Comparison of ENCODE assay signal across 26 cellular contexts in genomic region chr10:125775491-125776106, GRCh38. TPM values are rescaled to one million over a fixed set of nuclear protein-coding genes. Genes with fewer than 3 reads are reported as not detected.
"Had no signal": no experiment of that assay in that cellular context is flagged by ENCODE, and none has a peak within 500 bp of the region (broad histone marks: within the 10 kb centered on the region; RNA-seq: fewer than 3 reads in every experiment).

A gene with protein sequence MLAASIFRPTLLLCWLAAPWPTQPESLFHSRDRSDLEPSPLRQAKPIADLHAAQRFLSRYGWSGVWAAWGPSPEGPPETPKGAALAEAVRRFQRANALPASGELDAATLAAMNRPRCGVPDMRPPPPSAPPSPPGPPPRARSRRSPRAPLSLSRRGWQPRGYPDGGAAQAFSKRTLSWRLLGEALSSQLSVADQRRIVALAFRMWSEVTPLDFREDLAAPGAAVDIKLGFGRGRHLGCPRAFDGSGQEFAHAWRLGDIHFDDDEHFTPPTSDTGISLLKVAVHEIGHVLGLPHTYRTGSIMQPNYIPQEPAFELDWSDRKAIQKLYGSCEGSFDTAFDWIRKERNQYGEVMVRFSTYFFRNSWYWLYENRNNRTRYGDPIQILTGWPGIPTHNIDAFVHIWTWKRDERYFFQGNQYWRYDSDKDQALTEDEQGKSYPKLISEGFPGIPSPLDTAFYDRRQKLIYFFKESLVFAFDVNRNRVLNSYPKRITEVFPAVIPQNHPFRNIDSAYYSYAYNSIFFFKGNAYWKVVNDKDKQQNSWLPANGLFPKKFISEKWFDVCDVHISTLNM (minus strand): TSS chr10:125775821. CDS start chr10:125775821, 0 bp downstream.

- H3K36me3 ChIP-seq: ovary, thyroid gland had no signal

- H3K9me3 Mint-ChIP-seq: activated CD4-positive, alpha-beta memory T cell treated with anti-CD3 and anti-CD28 coated beads, Interleukin-2, amount 10 ng/mL, durations not matched to agents 7 days and 5 days; activated CD4-positive, alpha-beta T cell treated with anti-CD3 and anti-CD28 coated beads, Interleukin-2, amount 10 ng/mL, durations not matched to agents 24 days and 14 days; activated naive CD4-positive, alpha-beta T cell treated with anti-CD3 and anti-CD28 coated beads, Interleukin-2, amount 50 U/mL, for 24 hours; activated T-helper 1 cell treated with anti-CD3 and anti-CD28 coated beads, Interleukin-12 subunit alpha, Interleukin-12 subunit beta, Interleukin-2, Interleukin-4 antibody, amounts not matched to agents 30 ng/mL and 10 ng/mL and 1 ng/mL, durations not matched to agents 14 hours and 24 hours and 36 hours; stimulated activated naive CD8-positive, alpha-beta T cell treated with anti-CD3 and anti-CD28 coated beads, Interleukin-15, Interleukin-2, amounts not matched to agents 100 ng/mL and 50 ng/mL, for 24 hours had no signal

- H3K4me3 ChIP-seq: ovary, thyroid gland had no signal

- H3K27me3 Mint-ChIP-seq: activated CD4-positive, alpha-beta T cell treated with anti-CD3 and anti-CD28 coated beads, Interleukin-2, amount 10 ng/mL, durations not matched to agents 24 days and 14 days; brain; stimulated activated naive CD8-positive, alpha-beta T cell treated with anti-CD3 and anti-CD28 coated beads, Interleukin-15, Interleukin-2, amounts not matched to agents 100 ng/mL and 50 ng/mL, for 24 hours had no signal

- ATAC-seq: activated CD4-positive, CD25-positive, alpha-beta regulatory T cell treated with anti-CD3 and anti-CD28 coated beads, Interleukin-2, amount 50 U/mL, for 24 hours; esophagus mucosa; left cardiac atrium; right cardiac atrium had no signal

- H3K27ac Mint-ChIP-seq: activated CD4-positive, alpha-beta memory T cell treated with anti-CD3 and anti-CD28 coated beads, Interleukin-2, amount 10 ng/mL, durations not matched to agents 7 days and 5 days; activated CD4-positive, alpha-beta T cell treated with anti-CD3 and anti-CD28 coated beads, Interleukin-2, amount 10 ng/mL, durations not matched to agents 24 days and 14 days; activated naive CD4-positive, alpha-beta T cell treated with anti-CD3 and anti-CD28 coated beads, Interleukin-2, amount 50 U/mL, for 24 hours; activated T-helper 1 cell treated with anti-CD3 and anti-CD28 coated beads, Interleukin-12 subunit alpha, Interleukin-12 subunit beta, Interleukin-2, Interleukin-4 antibody, amounts not matched to agents 30 ng/mL and 10 ng/mL and 1 ng/mL, durations not matched to agents 14 hours and 24 hours and 36 hours; naive B cell; stimulated activated naive CD8-positive, alpha-beta T cell treated with anti-CD3 and anti-CD28 coated beads, Interleukin-15, Interleukin-2, amounts not matched to agents 100 ng/mL and 50 ng/mL, for 24 hours had no signal

- H3K27ac ChIP-seq: thyroid gland, VCaP had no signal

- H3K4me3 Mint-ChIP-seq: activated CD4-positive, alpha-beta memory T cell treated with anti-CD3 and anti-CD28 coated beads, Interleukin-2, amount 10 ng/mL, durations not matched to agents 7 days and 5 days; activated CD4-positive, alpha-beta T cell treated with anti-CD3 and anti-CD28 coated beads, Interleukin-2, amount 10 ng/mL, durations not matched to agents 24 days and 14 days; activated naive CD4-positive, alpha-beta T cell treated with anti-CD3 and anti-CD28 coated beads, Interleukin-2, amount 50 U/mL, for 24 hours; activated T-helper 1 cell treated with anti-CD3 and anti-CD28 coated beads, Interleukin-12 subunit alpha, Interleukin-12 subunit beta, Interleukin-2, Interleukin-4 antibody, amounts not matched to agents 30 ng/mL and 10 ng/mL and 1 ng/mL, durations not matched to agents 14 hours and 24 hours and 36 hours; brain; stimulated activated naive CD8-positive, alpha-beta T cell treated with anti-CD3 and anti-CD28 coated beads, Interleukin-15, Interleukin-2, amounts not matched to agents 100 ng/mL and 50 ng/mL, for 24 hours had no signal

- H3K9me3 ChIP-seq: ovary, thyroid gland had no signal

- H3K4me1 Mint-ChIP-seq: activated CD4-positive, alpha-beta memory T cell treated with anti-CD3 and anti-CD28 coated beads, Interleukin-2, amount 10 ng/mL, durations not matched to agents 7 days and 5 days; activated CD4-positive, alpha-beta T cell treated with anti-CD3 and anti-CD28 coated beads, Interleukin-2, amount 10 ng/mL, durations not matched to agents 24 days and 14 days; activated naive CD4-positive, alpha-beta T cell treated with anti-CD3 and anti-CD28 coated beads, Interleukin-2, amount 50 U/mL, for 24 hours; naive B cell had no signal

- DNase-seq: activated CD4-positive, alpha-beta memory T cell treated with anti-CD3 and anti-CD28 coated beads, Interleukin-2, amount 10 ng/mL, durations not matched to agents 7 days and 5 days; activated CD4-positive, alpha-beta T cell treated with anti-CD3 and anti-CD28 coated beads, Interleukin-2, amount 10 ng/mL, durations not matched to agents 24 days and 14 days; activated gamma-delta T cell; caudate nucleus; dermis blood vessel endothelial cell; effector CD8-positive, alpha-beta T cell; hippocampal formation; left cardiac atrium; mesenchymal stem cell; naive B cell; ovary; right cardiac atrium; stimulated activated CD4-positive, alpha-beta T cell treated with anti-CD3 and anti-CD28 coated beads, Interleukin-12 subunit alpha, Interleukin-12 subunit beta, amount 100 ng/mL, for 4 hours; substantia nigra; thyroid gland had no signal

- H3K27me3 ChIP-seq: ovary, thyroid gland had no signal

- H3K4me1 ChIP-seq: thyroid gland had no signal

- H3K36me3 Mint-ChIP-seq: brain had no signal

RNA-seq across cellular contexts. Expression of the gene that starts here (rescaled TPM):
- total RNA-seq: activated CD4-positive, alpha-beta memory T cell treated with anti-CD3 and anti-CD28 coated beads, Interleukin-2, amount 10 ng/mL, durations not matched to agents 7 days and 5 days; activated T-helper 1 cell treated with anti-CD3 and anti-CD28 coated beads, Interleukin-12 subunit alpha, Interleukin-12 subunit beta, Interleukin-2, Interleukin-4 antibody, amounts not matched to agents 30 ng/mL and 10 ng/mL and 1 ng/mL, durations not matched to agents 14 hours and 24 hours and 36 hours; endothelial cell of umbilical vein; lower leg skin had no signal
- polyA plus RNA-seq: aorta, urinary bladder had no signal
